8 cellular contexts compared by ENCODE assay signal in genomic region chr3:134249935-134250716, GRCh38. TPM values are rescaled to one million over a fixed set of nuclear protein-coding genes. Genes with fewer than 3 reads are reported as not detected.
DNase-seq lines count a peak whose midpoint lies in the region; ATAC-seq and TF ChIP-seq lines count a peak whose summit lies in the region.

No MANE protein-coding gene starts in this region.

- peaks cover 3% of the 10 kb centered on the region for H3K9me3 Mint-ChIP-seq in activated naive CD4-positive, alpha-beta T cell treated with anti-CD3 and anti-CD28 coated beads, Interleukin-2, amount 10 ng/mL, durations not matched to agents 7 days and 5 days
- H3K9me3 Mint-ChIP-seq in osteocyte (ENCODE audit: unreplicated experiment) = no peaks in the 10 kb centered on the region

- CTCF ChIA-PET in BJ (lab: Yijun Ruan, JAX) = interaction anchor here (1.1 to 1.4 kb wide), 2 partner anchors 38 to 48 kb away, joined by 3 to 6 read pairs; no protein-coding TSS in a partner anchor
- CTCF ChIA-PET in activated naive CD4-positive, alpha-beta T cell treated with anti-CD3 and anti-CD28 coated beads, Interleukin-2, amount 10 ng/mL, durations not matched to agents 7 days and 5 days (lab: Charles Lee) = interaction anchor here (1.5 to 2.6 kb wide), 2 partner anchors 25 to 36 kb away, joined by 5 to 10 read pairs; no protein-coding TSS in a partner anchor

- TF ChIP-seq CTCF in BJ (IDR thresholded peaks at IDR 0.05; ENCODE audit: insufficient read depth, low read depth, low read length) (no peak), RWPE2 (IDR thresholded peaks at IDR 0.05; ENCODE audit: poor library complexity, severe bottlenecking) (no peak), osteocyte (IDR thresholded peaks at IDR 0.05) (no peak), upper lobe of right lung (IDR thresholded peaks at IDR 0.05) (no peak)

- POLR2A ChIA-PET in BJ (lab: Charles Lee) = interaction anchor here (0.6 kb wide), 1 partner anchor 19 kb away, joined by 3 read pairs; no protein-coding TSS in a partner anchor

- H3K36me3 Mint-ChIP-seq in activated naive CD4-positive, alpha-beta T cell treated with anti-CD3 and anti-CD28 coated beads, Interleukin-2, amount 10 ng/mL, durations not matched to agents 7 days and 5 days = peaks cover 8% of the 10 kb centered on the region
- H3K36me3 Mint-ChIP-seq in osteocyte (ENCODE audit: unreplicated experiment) = no peaks in the 10 kb centered on the region

- peaks cover 38% of the 10 kb centered on the region for H3K4me1 Mint-ChIP-seq in activated naive CD4-positive, alpha-beta T cell treated with anti-CD3 and anti-CD28 coated beads, Interleukin-2, amount 10 ng/mL, durations not matched to agents 7 days and 5 days
- H3K4me1 Mint-ChIP-seq in osteocyte (ENCODE audit: unreplicated experiment) = peaks cover 55% of the 10 kb centered on the region

- H3K27ac Mint-ChIP-seq in activated naive CD4-positive, alpha-beta T cell treated with anti-CD3 and anti-CD28 coated beads, Interleukin-2, amount 10 ng/mL, durations not matched to agents 7 days and 5 days = peak overlapping the region; percentile 72
- H3K27ac Mint-ChIP-seq in osteocyte (ENCODE audit: unreplicated experiment) = peak overlapping the region; percentile 84

- H3K4me3 ChIP-seq in BJ (ENCODE audit: low read depth, low read length) = peak overlapping the region; percentile 52
- peak overlapping the region; percentile 94 for H3K4me3 ChIP-seq in RWPE2 (ENCODE audit: severe bottlenecking)
- peak overlapping the region; percentile 61 for H3K4me3 ChIP-seq in upper lobe of right lung

- H3K36me3 ChIP-seq in BJ (ENCODE audit: control insufficient read depth, insufficient read depth, low read length) = no peaks in the 10 kb centered on the region
- 0 out of 2 replicates have a peak, but pooled peaks cover 3% of the 10 kb centered on the region for H3K36me3 ChIP-seq in RWPE2 (ENCODE audit: low read depth)
- H3K36me3 ChIP-seq in upper lobe of right lung = no peaks in the 10 kb centered on the region

- H3K27me3 ChIP-seq in BJ (ENCODE audit: control insufficient read depth, insufficient read depth, low read length) = no peaks in the 10 kb centered on the region; the same call in 1 of the 2 replicates
- H3K27me3 ChIP-seq in RWPE2 (ENCODE audit: insufficient read depth, poor library complexity, severe bottlenecking) = no peaks in the 10 kb centered on the region
- no peaks in the 10 kb centered on the region for H3K27me3 ChIP-seq in upper lobe of right lung

- DNase-seq in BJ (ENCODE audit: low read depth) (no peak), RWPE2 (ENCODE audit: low spot score) (peak; percentile 66), head of caudate nucleus (peak in 40 of 42 donors; percentile 32 to 81 (median 60)), osteocyte (ENCODE audit: extremely low spot score, unreplicated experiment) (peak; percentile 85), upper lobe of right lung (peak; percentile 87)
- DNase-seq in activated naive CD4-positive, alpha-beta T cell treated with anti-CD3 and anti-CD28 coated beads, Interleukin-2, amount 10 ng/mL, durations not matched to agents 7 days and 5 days = peak; percentile 57

- ATAC-seq in GM19043 (IDR thresholded peaks at IDR 0.05; ENCODE audit: low read depth, unreplicated experiment) (peak; percentile 33), HG03175 (IDR thresholded peaks at IDR 0.05; ENCODE audit: unreplicated experiment) (peak; percentile 49), RWPE2 (ENCODE audit: low read depth) (peak; percentile 70), upper lobe of right lung (peak; percentile 78)

- intact Hi-C loops in head of caudate nucleus (cut with DNase I) (no loop called here), upper lobe of right lung (cut with DNase I) (no loop called here)

- H3K27ac ChIP-seq in RWPE2 (ENCODE audit: poor library complexity, severe bottlenecking) (peak overlapping the region; percentile 80), upper lobe of right lung (peak overlapping the region; percentile 70)

- H3K9me3 ChIP-seq in RWPE2 (ENCODE audit: severe bottlenecking) = no peaks in the 10 kb centered on the region
- H3K9me3 ChIP-seq in upper lobe of right lung = no peaks in the 10 kb centered on the region

- peaks cover 35% of the 10 kb centered on the region for H3K27me3 Mint-ChIP-seq in activated naive CD4-positive, alpha-beta T cell treated with anti-CD3 and anti-CD28 coated beads, Interleukin-2, amount 10 ng/mL, durations not matched to agents 7 days and 5 days
- H3K27me3 Mint-ChIP-seq in osteocyte (ENCODE audit: unreplicated experiment) = no peaks in the 10 kb centered on the region

- H3K4me1 ChIP-seq in RWPE2 (ENCODE audit: insufficient read depth, poor library complexity, severe bottlenecking) (peaks cover 12% of the 10 kb centered on the region), upper lobe of right lung (peaks cover 10% of the 10 kb centered on the region)

- peak overlapping the region; percentile 78 for H3K4me3 Mint-ChIP-seq in activated naive CD4-positive, alpha-beta T cell treated with anti-CD3 and anti-CD28 coated beads, Interleukin-2, amount 10 ng/mL, durations not matched to agents 7 days and 5 days
- H3K4me3 Mint-ChIP-seq in osteocyte (ENCODE audit: unreplicated experiment) = peak overlapping the region; percentile 80

RNA-seq across cellular contexts. Expression of gene RYK, which starts 0.5 kb away (rescaled TPM):
- polyA plus RNA-seq in BJ (2011; rRNA removed) = 41.3 and 60.9 TPM in 2 replicates
- polyA minus RNA-seq in BJ (2011; rRNA and poly(A)+ RNA removed) = 31.1 and 43.3 TPM in 2 replicates
- 68.1 and 70.7 TPM in 2 replicates for total RNA-seq in osteocyte
- total RNA-seq in upper lobe of right lung = 56.6 TPM
